Comparison of ENCODE assay signal across 8 cellular contexts in genomic region chr6:32113386-32114352, GRCh38. TPM values are rescaled to one million over a fixed set of nuclear protein-coding genes. Genes with fewer than 3 reads are reported as not detected.
DNase-seq lines count a peak whose midpoint lies in the region; ATAC-seq, FAIRE-seq and TF ChIP-seq lines count a peak whose summit lies in the region.

No MANE protein-coding gene starts in this region.

- no peak for TF ChIP-seq CTCF in breast epithelium (IDR thresholded peaks at IDR 0.05)

- H3K4me3 ChIP-seq in HUES64 (ENCODE audit: low read length) (no peak overlapping the region), breast epithelium (no peak overlapping the region), small intestine (ENCODE audit: low read depth in 1 of 2, low read length in 2 of 2) (no peak overlapping the region)

- no peak for FAIRE-seq in small intestine (lab: Jason Lieb, UNC)

- H3K27me3 ChIP-seq in HUES64 (ENCODE audit: insufficient read depth, low read length) (peaks cover 6% of the 10 kb centered on the region), breast epithelium (peaks cover 0 to 5% of the 10 kb centered on the region in 2 donors), small intestine (ENCODE audit: control insufficient read depth in 2 of 2, insufficient read depth in 2 of 2, low read length in 2 of 2) (no peaks in the 10 kb centered on the region)

- ATAC-seq in GM18870 (IDR thresholded peaks at IDR 0.05; ENCODE audit: unreplicated experiment) (no peak), GM18517 (IDR thresholded peaks at IDR 0.05; ENCODE audit: unreplicated experiment) (no peak), HG03439 (IDR thresholded peaks at IDR 0.05; ENCODE audit: unreplicated experiment) (no peak)

- peaks cover 4% of the 10 kb centered on the region; the same call in 1 of the 2 replicates for H3K4me1 ChIP-seq in HUES64 (ENCODE audit: insufficient read depth, low read length)
- H3K4me1 ChIP-seq in breast epithelium: no peaks in the 10 kb centered on the region
- H3K4me1 ChIP-seq in small intestine (ENCODE audit: control insufficient read depth in 2 of 2, insufficient read depth in 1 of 2, low read depth in 1 of 2, low read length in 1 of 2): peaks cover 0 to 3% of the 10 kb centered on the region in 2 donors

- WGBS in HUES64: 88% methylated on average over 9 of the region's 9 CpGs
- 72 to 74% (median 74%) methylated on average over 9 of the region's 9 CpGs for WGBS in small intestine, 3 donors

- peak overlapping the region; percentile 56 for H3K9ac ChIP-seq in HUES64 (ENCODE audit: low read depth, low read length)

- intact Hi-C loops in breast epithelium (cut with DNase I; ENCODE audit: low total_unique reads): no loop called here

- DNase-seq in breast epithelium (ENCODE audit: low spot score in 2 of 2): peak in 1 of 2 donors; percentile 68
- peak; percentile 89 for DNase-seq in iris pigment epithelial cell (ENCODE audit: low read depth)
- no peak for DNase-seq in small intestine
- DNase-seq in SIG-M5 treated with dmso at 0.1 percent for 504 hours (lab: John Stamatoyannopoulos, UW; ENCODE audit: unreplicated experiment): no peak

- H3K9me3 ChIP-seq in HUES64 (ENCODE audit: insufficient read depth, low read depth, low read length) (no peaks in the 10 kb centered on the region), breast epithelium (no peaks in the 10 kb centered on the region), small intestine (ENCODE audit: control insufficient read depth, low read depth) (no peaks in the 10 kb centered on the region)

- TF ChIP-seq POLR2A in breast epithelium (IDR thresholded peaks at IDR 0.05): no peak

- H3K27ac ChIP-seq in HUES64 (ENCODE audit: low read depth, low read length): no peak overlapping the region
- peak overlapping the region; percentile 82 to 93 for H3K27ac ChIP-seq in breast epithelium
- H3K27ac ChIP-seq in small intestine (ENCODE audit: low read depth in 1 of 2, low read length in 1 of 2): peak overlapping the region; percentile 12 to 82

- H3K36me3 ChIP-seq in HUES64 (ENCODE audit: insufficient read depth, low read length) (peaks cover 33% of the 10 kb centered on the region), breast epithelium (peaks cover 4% of the 10 kb centered on the region), small intestine (ENCODE audit: control insufficient read depth in 2 of 2, insufficient read depth in 2 of 2, low read length in 2 of 2) (peaks cover 5 to 11% of the 10 kb centered on the region in 2 donors)

RNA-seq across cellular contexts. Expression of gene TNXB, which starts 4.5 kb away (rescaled TPM):
- 1.5 TPM for polyA plus RNA-seq in HUES64 (2013, experiment 1 of 2)
- polyA plus RNA-seq in HUES64 (2013, experiment 2 of 2): 1.2 TPM
- 100 to 1,000 TPM in 1 of 3 donors, 10 to 100 TPM in 2; 32.9 to 109 (median 89.8) TPM for total RNA-seq in breast epithelium
- 10 to 100 TPM in 1 of 3 donors, 1 to 10 TPM in 2; 1.8 to 38.7 (median 2.4) TPM for polyA plus RNA-seq in small intestine

RNA-seq across cellular contexts. Expression of gene ATF6B, which starts 14.4 kb away (rescaled TPM):
- polyA plus RNA-seq in HUES64 (2013, experiment 1 of 2): 20.2 TPM
- 26.1 TPM for polyA plus RNA-seq in HUES64 (2013, experiment 2 of 2)
- 10 to 100 TPM; 37.0 to 44.8 (median 43.6) TPM for total RNA-seq in breast epithelium
- 10 to 100 TPM; 15.4 to 70.6 (median 21.0) TPM for polyA plus RNA-seq in small intestine

RNA-seq across cellular contexts. Expression of gene FKBPL, which starts 16.4 kb away (rescaled TPM):
- polyA plus RNA-seq in HUES64 (2013, experiment 1 of 2): 8.7 TPM
- polyA plus RNA-seq in HUES64 (2013, experiment 2 of 2): 8.5 TPM
- total RNA-seq in breast epithelium: 1 to 10 TPM; 2.6 to 4.1 (median 2.7) TPM
- polyA plus RNA-seq in small intestine: 1 to 10 TPM; 4.6 to 9.7 (median 9.4) TPM

RNA-seq across cellular contexts. Expression of gene PRRT1, which starts 38.1 kb away (rescaled TPM):
- 1.2 TPM for polyA plus RNA-seq in HUES64 (2013, experiment 1 of 2)
- polyA plus RNA-seq in HUES64 (2013, experiment 2 of 2): 2.2 TPM
- 1 to 10 TPM in 2 of 3 donors, under 1 TPM in 1; 0.48 to 2.8 (median 1.3) TPM for total RNA-seq in breast epithelium
- polyA plus RNA-seq in small intestine: 1 to 10 TPM in 2 of 3 donors, not detected in 1; 1.4 to 4.6 TPM

RNA-seq across cellular contexts. Expression of gene PPT2, which starts 40.3 kb away (rescaled TPM):
- 28.4 TPM for polyA plus RNA-seq in HUES64 (2013, experiment 1 of 2)
- 23.3 TPM for polyA plus RNA-seq in HUES64 (2013, experiment 2 of 2)
- 10 to 100 TPM; 18.4 to 59.6 (median 28.5) TPM for total RNA-seq in breast epithelium
- 10 to 100 TPM in 1 of 3 donors, 1 to 10 TPM in 2; 3.1 to 16.2 (median 4.3) TPM for polyA plus RNA-seq in small intestine
